1 cellular context compared by ENCODE assay signal in the genomic region with DNA sequence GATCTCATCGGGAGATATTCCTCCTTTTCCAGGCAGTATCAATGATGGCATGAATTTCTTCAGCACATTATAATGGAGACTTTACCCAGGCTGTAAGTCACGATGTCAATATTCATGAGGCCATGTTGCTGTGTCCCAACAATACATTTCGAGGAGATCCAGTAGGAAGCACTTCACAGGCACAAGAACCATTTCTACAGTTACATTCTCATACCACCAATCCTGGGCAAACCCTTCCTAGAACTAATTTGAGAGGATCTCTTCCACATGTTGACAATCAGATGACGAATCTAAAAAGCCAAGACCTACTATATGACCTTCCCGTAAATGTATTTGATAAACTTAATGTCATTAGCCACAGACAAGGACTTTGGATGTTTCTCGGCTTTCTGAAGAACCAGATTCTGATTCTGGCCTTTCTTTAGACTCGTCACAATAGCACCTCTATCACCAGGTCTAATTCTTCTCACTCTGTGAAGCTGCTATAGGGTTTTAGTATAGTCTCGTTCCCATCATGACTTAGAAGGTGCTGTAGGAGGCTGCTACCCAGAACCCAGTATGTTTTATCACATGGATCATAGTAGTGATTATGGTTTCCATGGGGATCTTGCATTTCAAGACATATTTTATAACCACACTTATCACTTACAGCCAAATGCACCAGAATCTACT.
TF ChIP-seq lines count a peak whose summit lies in the region.

No MANE protein-coding gene starts in this region.

TF ChIP-seq in GM12878, 131 proteins besides CTCF, POLR2A, EP300 and RAD21:
- TF ChIP-seq ZNF384 (IDR thresholded peaks at IDR 0.05; ENCODE audit: borderline replicate concordance, low read depth, low read length), result no peak
- TF ChIP-seq, protein P1, sequence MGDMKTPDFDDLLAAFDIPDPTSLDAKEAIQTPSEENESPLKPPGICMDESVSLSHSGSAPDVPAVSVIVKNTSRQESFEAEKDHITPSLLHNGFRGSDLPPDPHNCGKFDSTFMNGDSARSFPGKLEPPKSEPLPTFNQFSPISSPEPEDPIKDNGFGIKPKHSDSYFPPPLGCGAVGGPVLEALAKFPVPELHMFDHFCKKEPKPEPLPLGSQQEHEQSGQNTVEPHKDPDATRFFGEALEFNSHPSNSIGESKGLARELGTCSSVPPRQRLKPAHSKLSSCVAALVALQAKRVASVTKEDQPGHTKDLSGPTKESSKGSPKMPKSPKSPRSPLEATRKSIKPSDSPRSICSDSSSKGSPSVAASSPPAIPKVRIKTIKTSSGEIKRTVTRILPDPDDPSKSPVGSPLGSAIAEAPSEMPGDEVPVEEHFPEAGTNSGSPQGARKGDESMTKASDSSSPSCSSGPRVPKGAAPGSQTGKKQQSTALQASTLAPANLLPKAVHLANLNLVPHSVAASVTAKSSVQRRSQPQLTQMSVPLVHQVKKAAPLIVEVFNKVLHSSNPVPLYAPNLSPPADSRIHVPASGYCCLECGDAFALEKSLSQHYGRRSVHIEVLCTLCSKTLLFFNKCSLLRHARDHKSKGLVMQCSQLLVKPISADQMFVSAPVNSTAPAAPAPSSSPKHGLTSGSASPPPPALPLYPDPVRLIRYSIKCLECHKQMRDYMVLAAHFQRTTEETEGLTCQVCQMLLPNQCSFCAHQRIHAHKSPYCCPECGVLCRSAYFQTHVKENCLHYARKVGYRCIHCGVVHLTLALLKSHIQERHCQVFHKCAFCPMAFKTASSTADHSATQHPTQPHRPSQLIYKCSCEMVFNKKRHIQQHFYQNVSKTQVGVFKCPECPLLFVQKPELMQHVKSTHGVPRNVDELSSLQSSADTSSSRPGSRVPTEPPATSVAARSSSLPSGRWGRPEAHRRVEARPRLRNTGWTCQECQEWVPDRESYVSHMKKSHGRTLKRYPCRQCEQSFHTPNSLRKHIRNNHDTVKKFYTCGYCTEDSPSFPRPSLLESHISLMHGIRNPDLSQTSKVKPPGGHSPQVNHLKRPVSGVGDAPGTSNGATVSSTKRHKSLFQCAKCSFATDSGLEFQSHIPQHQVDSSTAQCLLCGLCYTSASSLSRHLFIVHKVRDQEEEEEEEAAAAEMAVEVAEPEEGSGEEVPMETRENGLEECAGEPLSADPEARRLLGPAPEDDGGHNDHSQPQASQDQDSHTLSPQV (IDR thresholded peaks at IDR 0.05), result no peak
- no peak for TF ChIP-seq ZZZ3 (IDR thresholded peaks at IDR 0.05; ENCODE audit: control insufficient read depth, insufficient read length, low read depth)
- no peak for TF ChIP-seq STAT1 (conservative IDR thresholded peaks at IDR 0.05)
- TF ChIP-seq KDM1A (IDR thresholded peaks at IDR 0.05; ENCODE audit: borderline replicate concordance), result no peak
- TF ChIP-seq MYC (IDR thresholded peaks at IDR 0.05; ENCODE audit: insufficient read depth, insufficient read length, insufficient replicate concordance, low read length, severe bottlenecking), result no peak
- TF ChIP-seq, protein P2, sequence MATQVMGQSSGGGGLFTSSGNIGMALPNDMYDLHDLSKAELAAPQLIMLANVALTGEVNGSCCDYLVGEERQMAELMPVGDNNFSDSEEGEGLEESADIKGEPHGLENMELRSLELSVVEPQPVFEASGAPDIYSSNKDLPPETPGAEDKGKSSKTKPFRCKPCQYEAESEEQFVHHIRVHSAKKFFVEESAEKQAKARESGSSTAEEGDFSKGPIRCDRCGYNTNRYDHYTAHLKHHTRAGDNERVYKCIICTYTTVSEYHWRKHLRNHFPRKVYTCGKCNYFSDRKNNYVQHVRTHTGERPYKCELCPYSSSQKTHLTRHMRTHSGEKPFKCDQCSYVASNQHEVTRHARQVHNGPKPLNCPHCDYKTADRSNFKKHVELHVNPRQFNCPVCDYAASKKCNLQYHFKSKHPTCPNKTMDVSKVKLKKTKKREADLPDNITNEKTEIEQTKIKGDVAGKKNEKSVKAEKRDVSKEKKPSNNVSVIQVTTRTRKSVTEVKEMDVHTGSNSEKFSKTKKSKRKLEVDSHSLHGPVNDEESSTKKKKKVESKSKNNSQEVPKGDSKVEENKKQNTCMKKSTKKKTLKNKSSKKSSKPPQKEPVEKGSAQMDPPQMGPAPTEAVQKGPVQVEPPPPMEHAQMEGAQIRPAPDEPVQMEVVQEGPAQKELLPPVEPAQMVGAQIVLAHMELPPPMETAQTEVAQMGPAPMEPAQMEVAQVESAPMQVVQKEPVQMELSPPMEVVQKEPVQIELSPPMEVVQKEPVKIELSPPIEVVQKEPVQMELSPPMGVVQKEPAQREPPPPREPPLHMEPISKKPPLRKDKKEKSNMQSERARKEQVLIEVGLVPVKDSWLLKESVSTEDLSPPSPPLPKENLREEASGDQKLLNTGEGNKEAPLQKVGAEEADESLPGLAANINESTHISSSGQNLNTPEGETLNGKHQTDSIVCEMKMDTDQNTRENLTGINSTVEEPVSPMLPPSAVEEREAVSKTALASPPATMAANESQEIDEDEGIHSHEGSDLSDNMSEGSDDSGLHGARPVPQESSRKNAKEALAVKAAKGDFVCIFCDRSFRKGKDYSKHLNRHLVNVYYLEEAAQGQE (IDR thresholded peaks at IDR 0.05; ENCODE audit: low read depth, low read length), result no peak
